24 cellular contexts compared by ENCODE assay signal in genomic region chr10:44591911-44592310, GRCh38.
DNase-seq lines count a peak whose midpoint lies in the region; FAIRE-seq and TF ChIP-seq lines count a peak whose summit lies in the region.
"Had no signal": no experiment of that assay in that cellular context is flagged by ENCODE, and none has a peak within 500 bp of the region (broad histone marks: within the 10 kb centered on the region; RNA-seq: fewer than 3 reads in every experiment).

No MANE protein-coding gene starts in this region.

- no peaks in the 10 kb centered on the region for H3K9me3 ChIP-seq in endothelial cell of umbilical vein (replicated peaks; ENCODE audit: control insufficient read depth, insufficient read depth, low read length)
- H3K9me3 ChIP-seq: BE2C, BLaER1 had no signal

- H3K27me3 ChIP-seq in endothelial cell of umbilical vein (ENCODE audit: control insufficient read depth in 2 of 2, insufficient read depth in 2 of 2, low read length in 2 of 2): no peaks in the 10 kb centered on the region
- H3K27me3 ChIP-seq: BE2C, BLaER1 had no signal

- no peaks in the 10 kb centered on the region for H3K36me3 ChIP-seq in endothelial cell of umbilical vein (ENCODE audit: control insufficient read depth in 2 of 2, extremely low read depth in 1 of 2, insufficient read depth in 2 of 2, low read length in 2 of 2)
- H3K36me3 ChIP-seq: BE2C, BLaER1 had no signal

- intact Hi-C loops in endothelial cell of umbilical vein (cut with micrococcal nuclease): no loop called here

- H3K9ac ChIP-seq in endothelial cell of umbilical vein (replicated peaks; ENCODE audit: extremely low read depth, insufficient read depth, low read length): no peak overlapping the region
- H3K9ac ChIP-seq: BLaER1 had no signal

- H4K20me1 ChIP-seq in endothelial cell of umbilical vein (replicated peaks; ENCODE audit: control insufficient read depth, extremely low read depth, insufficient read depth, low read length): no peaks in the 10 kb centered on the region
- H4K20me1 ChIP-seq: BLaER1 had no signal

- TF ChIP-seq POLR2A in endothelial cell of umbilical vein (IDR thresholded peaks at IDR 0.05; ENCODE audit: low read depth, low read length): no peak

- no peak overlapping the region for H3K4me2 ChIP-seq in endothelial cell of umbilical vein (ENCODE audit: insufficient read depth, low read length)
- H3K4me2 ChIP-seq: BLaER1 had no signal

- H3K4me1 ChIP-seq in endothelial cell of umbilical vein (ENCODE audit: control insufficient read depth, extremely low read depth, insufficient read depth, low read length): no peaks in the 10 kb centered on the region
- H3K4me1 ChIP-seq: BE2C, BLaER1 had no signal

- TF ChIP-seq CTCF in endothelial cell of umbilical vein (IDR thresholded peaks at IDR 0.05; ENCODE audit: extremely low read depth in 1 of 2, insufficient read depth in 1 of 2, low read depth in 1 of 2, low read length in 2 of 2): no peak
- TF ChIP-seq CTCF in fibroblast of the aortic adventitia (IDR thresholded peaks at IDR 0.05; ENCODE audit: insufficient read depth, low read length): no peak
- TF ChIP-seq CTCF in GM20000 (IDR thresholded peaks at IDR 0.05; ENCODE audit: extremely low read depth, missing control alignments): no peak

- no peaks in the 10 kb centered on the region for H3K79me2 ChIP-seq in endothelial cell of umbilical vein (ENCODE audit: control insufficient read depth, insufficient read depth, low read length)

- H2AFZ ChIP-seq in endothelial cell of umbilical vein (ENCODE audit: low read depth, low read length): no peak overlapping the region

- no peak overlapping the region for H3K27ac ChIP-seq in endothelial cell of umbilical vein (ENCODE audit: insufficient read depth, low read depth, low read length)
- no peak overlapping the region for H3K27ac ChIP-seq in caudate nucleus (ENCODE audit: low read depth, low read length)
- H3K27ac ChIP-seq: BLaER1 had no signal

- POLR2A ChIA-PET in endothelial cell of umbilical vein (lab: Charles Lee): no interaction called here

- H3K4me3 ChIP-seq in endothelial cell of umbilical vein (replicated peaks in 1 of 3; ENCODE audit: insufficient read depth in 1 of 3, low read depth in 1 of 3, low read length in 3 of 3) (no peak overlapping the region), fibroblast of the aortic adventitia (ENCODE audit: low read depth, low read length) (no peak overlapping the region)
- H3K4me3 ChIP-seq: BLaER1 had no signal

- no peak for FAIRE-seq in endothelial cell of umbilical vein (lab: Jason Lieb, UNC)
- FAIRE-seq: A204.1, GM12891, GM19239 had no signal

- DNase-seq in endothelial cell of umbilical vein (ENCODE audit: low read depth, low spot score) (peak; percentile 19), fibroblast of the aortic adventitia (ENCODE audit: low read depth) (peak; percentile 51), GM20000 (ENCODE audit: low spot score) (no peak), GDM1 (lab: John Stamatoyannopoulos, UW) (no peak), caudate nucleus (lab: John Stamatoyannopoulos, UW) (no peak)
- DNase-seq: 8988T; ACHN; BE2C; C1 segment of cervical spinal cord; CD4-positive, alpha-beta memory T cell; CD4-positive, CD25-positive, alpha-beta regulatory T cell; CD8-positive, alpha-beta memory T cell; COR-L47; DMS 273 treated with DMSO at 0.1 percent for 48 hours; DMS153; DMS53; DMS79; DND-41; EL; GF-D8 had no signal

- BruUV-seq in endothelial cell of umbilical vein (replicated peaks; lab: Mats Ljungman, UMichigan): no TSS peak

- no peaks in the 10 kb centered on the region for H3K9me1 ChIP-seq in endothelial cell of umbilical vein (replicated peaks; ENCODE audit: control insufficient read depth, extremely low read depth, insufficient read depth, low read length)

- dilution Hi-C loops in endothelial cell of umbilical vein (cut with MboI; ENCODE audit: extremely low pct_ligation_motif_present, low sequenced_read_pairs): no loop called here

- CTCF ChIA-PET in endothelial cell of umbilical vein (lab: Charles Lee): no interaction called here

TF ChIP-seq in endothelial cell of umbilical vein, 7 proteins besides CTCF, POLR2A, EP300 and RAD21:
- TF ChIP-seq EZH2 (IDR thresholded peaks at IDR 0.05; ENCODE audit: borderline replicate concordance, low read depth, low read length, severe bottlenecking) (no peak), MYC (IDR thresholded peaks at IDR 0.05; ENCODE audit: low read depth, low read length) (no peak), GATA2 (IDR thresholded peaks at IDR 0.05; ENCODE audit: insufficient read depth, insufficient read length, low read depth, low read length) (no peak), JUN (IDR thresholded peaks at IDR 0.05; ENCODE audit: borderline replicate concordance, insufficient read depth, insufficient read length, low read depth) (no peak), FOS (IDR thresholded peaks at IDR 0.05; ENCODE audit: borderline replicate concordance, insufficient read depth, low read length) (no peak), POLR2AphosphoS5 (IDR thresholded peaks at IDR 0.05; ENCODE audit: insufficient read depth, low read depth, low read length) (no peak)
- TF ChIP-seq, protein P1, sequence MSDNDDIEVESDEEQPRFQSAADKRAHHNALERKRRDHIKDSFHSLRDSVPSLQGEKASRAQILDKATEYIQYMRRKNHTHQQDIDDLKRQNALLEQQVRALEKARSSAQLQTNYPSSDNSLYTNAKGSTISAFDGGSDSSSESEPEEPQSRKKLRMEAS (IDR thresholded peaks at IDR 0.05; ENCODE audit: insufficient read depth, insufficient read length): no peak

Comparison
In these comparisons a context has a peak if more than half of its experiments do, and no peak if none do; other contexts are left out.
1. DNase-seq: peak in endothelial cell of umbilical vein (single experiment) and fibroblast of the aortic adventitia (single experiment); none in GM20000 (single experiment), GDM1 (single experiment) and caudate nucleus (0 of 61).